ENCODE assay signal across 20 cellular contexts in genomic region chr6:7769702-7770101, GRCh38. TPM values are rescaled to one million over a fixed set of nuclear protein-coding genes. Genes with fewer than 3 reads are reported as not detected.
DNase-seq lines count a peak whose midpoint lies in the region; ATAC-seq, FAIRE-seq and TF ChIP-seq lines count a peak whose summit lies in the region.
"Had no signal": no experiment of that assay in that cellular context is flagged by ENCODE, and none has a peak within 500 bp of the region (broad histone marks: within the 10 kb centered on the region; RNA-seq: fewer than 3 reads in every experiment).

No MANE protein-coding gene starts in this region.

- CTCF ChIA-PET in A549 (lab: Yijun Ruan, JAX) (no interaction called here), GM10248 (lab: Yijun Ruan, JAX) (no interaction called here)

- no peak for FAIRE-seq in A549 (lab: Jason Lieb, UNC)
- FAIRE-seq: G401.6, GM12891, H54 had no signal

- no peak for TF ChIP-seq POLR2A in A549 (IDR thresholded peaks at IDR 0.05; ENCODE audit: low read length)

- no peak overlapping the region for H3K4me3 ChIP-seq in A549
- no peak overlapping the region for H3K4me3 ChIP-seq in epithelial cell of esophagus (ENCODE audit: low read length)
- H3K4me3 ChIP-seq in coronary artery = no peak overlapping the region
- H3K4me3 ChIP-seq: gastrocnemius medialis, right atrium auricular region, SJCRH30 had no signal

- peak overlapping the region; percentile 45 for H3K4me2 ChIP-seq in A549

- WGBS in A549 (ENCODE audit: missing lambda C conversion rate) = 26% methylated on average over 3 of the region's 3 CpGs

- TF ChIP-seq CTCF in A549 (IDR thresholded peaks at IDR 0.05) (no peak), epithelial cell of esophagus (IDR thresholded peaks at IDR 0.05; ENCODE audit: insufficient read depth, low read depth, low read length, missing control alignments) (no peak), GM10248 (IDR thresholded peaks at IDR 0.05; ENCODE audit: control extremely low read depth, extremely low read depth, low read depth, missing control alignments) (no peak), coronary artery (IDR thresholded peaks at IDR 0.05) (no peak)

- peak overlapping the region in 1 of 2 experiments; percentile 27; a peak in 2 of 6 replicates for H3K27ac ChIP-seq in A549
- no peak overlapping the region for H3K27ac ChIP-seq in coronary artery
- H3K27ac ChIP-seq: gastrocnemius medialis, right atrium auricular region, SJCRH30 had no signal

- peak; percentile 14 to 26 for DNase-seq in A549 (ENCODE audit: low read depth in 1 of 2, low spot score in 1 of 2)
- peak; percentile 38 for DNase-seq in GM03348 (ENCODE audit: low spot score)
- DNase-seq in RKO (ENCODE audit: low spot score) = peak; percentile 32
- peak; percentile 46 for DNase-seq in epithelial cell of esophagus (ENCODE audit: low read depth)
- DNase-seq in GM10248 (ENCODE audit: extremely low spot score) = no peak
- DNase-seq in DMS153 treated with DMSO at 0.1 percent for 48 hours (lab: John Stamatoyannopoulos, UW; ENCODE audit: unreplicated experiment) = no peak
- no peak for DNase-seq in coronary artery (ENCODE audit: low spot score)
- no peak for DNase-seq in kidney glomerular epithelial cell (lab: John Stamatoyannopoulos, UW)
- DNase-seq: activated naive CD8-positive, alpha-beta T cell treated with anti-CD3 and anti-CD28 coated beads, Interleukin-2, amount 50 U/mL, for 24 hours; COR-L47; endodermal cell; gastrocnemius medialis; left ventricle myocardium superior; NCI-H1436 treated with DMSO at 0.1 percent for 48 hours; SJCRH30; stimulated activated CD4-positive, alpha-beta T cell treated with anti-CD3 and anti-CD28 coated beads, Interleukin-2, amount 100 ng/mL, for 24 hours had no signal

- ATAC-seq in A549 = no peak; a peak in 1 of 6 replicates
- ATAC-seq: activated naive CD8-positive, alpha-beta T cell treated with anti-CD3 and anti-CD28 coated beads, Interleukin-2, amount 50 U/mL, for 24 hours; gastrocnemius medialis; left ventricle myocardium superior had no signal

- no peaks in the 10 kb centered on the region for H3K9me3 ChIP-seq in A549
- H3K9me3 ChIP-seq: gastrocnemius medialis, right atrium auricular region, SJCRH30 had no signal

- POLR2A ChIA-PET in A549 (lab: Yijun Ruan, JAX) (no interaction called here), GM10248 (lab: Yijun Ruan, JAX) (no interaction called here)

- peaks cover 20% of the 10 kb centered on the region for H3K4me1 ChIP-seq in A549
- H3K4me1 ChIP-seq: gastrocnemius medialis, right atrium auricular region, SJCRH30 had no signal

- TF ChIP-seq RAD21 in A549 (conservative IDR thresholded peaks at IDR 0.05 in 1 of 2, IDR thresholded peaks at IDR 0.05 in 1 of 2) = no peak

- no peak for TF ChIP-seq EP300 in A549 (IDR thresholded peaks at IDR 0.05)

TF ChIP-seq in A549, 52 proteins besides CTCF, POLR2A, EP300 and RAD21:
- no peak for TF ChIP-seq MAX (IDR thresholded peaks at IDR 0.05)
- TF ChIP-seq ZFP36 (IDR thresholded peaks at IDR 0.05; ENCODE audit: borderline replicate concordance, partially characterized antibody) = no peak
- TF ChIP-seq MYC (IDR thresholded peaks at IDR 0.05; ENCODE audit: borderline replicate concordance, low read length) = no peak
- no peak for TF ChIP-seq BCL3 (IDR thresholded peaks at IDR 0.05)
- TF ChIP-seq FOSL2 (IDR thresholded peaks at IDR 0.05) = no peak
- 0 out of 2 replicates have a peak, but pooled peaks have one; percentile 50 for TF ChIP-seq FOSL2 (CRISPR knock-in tag; IDR thresholded peaks at IDR 0.05)
- no peak for TF ChIP-seq CHD2 (IDR thresholded peaks at IDR 0.05; ENCODE audit: low read length, partially characterized antibody)
- TF ChIP-seq HOXB5 (CRISPR knock-in tag; IDR thresholded peaks at IDR 0.05) = no peak
- no peak for TF ChIP-seq ZC3H11A (IDR thresholded peaks at IDR 0.05)
- no peak for TF ChIP-seq CBX2 (IDR thresholded peaks at IDR 0.05; ENCODE audit: borderline replicate concordance, low read depth)
- peak; percentile 55 for TF ChIP-seq NFE2L2 (conservative IDR thresholded peaks at IDR 0.05; ENCODE audit: low read length)
- no peak for TF ChIP-seq ESRRA (IDR thresholded peaks at IDR 0.05; ENCODE audit: borderline replicate concordance, low read length)
- TF ChIP-seq HOXA7 (CRISPR knock-in tag; IDR thresholded peaks at IDR 0.05) = no peak
- no peak for TF ChIP-seq TFCP2L1 (CRISPR knock-in tag; IDR thresholded peaks at IDR 0.05)
- TF ChIP-seq JUNB (IDR thresholded peaks at IDR 0.05) = peak; percentile 29; the same call in 1 of the 2 replicates
- peak; percentile 97 for TF ChIP-seq MAFK (IDR thresholded peaks at IDR 0.05; ENCODE audit: partially characterized antibody)
TF ChIP-seq in A549: peak in this region for 4.

RNA-seq across cellular contexts. Expression of gene BMP6, which starts 43.8 kb away (rescaled TPM):
- 23.0 and 26.5 TPM in 2 replicates for polyA plus RNA-seq in A549 (2011; rRNA removed)
- polyA plus RNA-seq in A549 (2012; cell fraction: cytosol; rRNA removed) = 5.0 and 6.0 TPM in 2 replicates
- 5.7 and 6.1 TPM in 2 replicates for polyA plus RNA-seq in A549 (2012; cell fraction: nucleus; rRNA removed)
- 3.0 to 8.4 TPM (median 4.5 TPM) in 3 replicates for polyA plus RNA-seq in A549 (2017; fragmentation: RNase III; extraction: RNeasy Plus Mini Kit Qiagen cat#74134 plus additional on column Dnase treatment)
- 21.0 and 26.3 TPM in 2 replicates for polyA minus RNA-seq in A549 (2011; rRNA and poly(A)+ RNA removed)

Comparison
In these comparisons a context has a peak if more than half of its experiments do, and no peak if none do; other contexts are left out.
1. DNase-seq: peak in A549 (2 of 2), GM03348 (single experiment), RKO (single experiment) and epithelial cell of esophagus (single experiment); none in GM10248 (single experiment), DMS153 treated with DMSO at 0.1 percent for 48 hours (single experiment), coronary artery (single experiment) and kidney glomerular epithelial cell (single experiment).